Comparison of ENCODE assay signal across 1 cellular context in the genomic region with DNA sequence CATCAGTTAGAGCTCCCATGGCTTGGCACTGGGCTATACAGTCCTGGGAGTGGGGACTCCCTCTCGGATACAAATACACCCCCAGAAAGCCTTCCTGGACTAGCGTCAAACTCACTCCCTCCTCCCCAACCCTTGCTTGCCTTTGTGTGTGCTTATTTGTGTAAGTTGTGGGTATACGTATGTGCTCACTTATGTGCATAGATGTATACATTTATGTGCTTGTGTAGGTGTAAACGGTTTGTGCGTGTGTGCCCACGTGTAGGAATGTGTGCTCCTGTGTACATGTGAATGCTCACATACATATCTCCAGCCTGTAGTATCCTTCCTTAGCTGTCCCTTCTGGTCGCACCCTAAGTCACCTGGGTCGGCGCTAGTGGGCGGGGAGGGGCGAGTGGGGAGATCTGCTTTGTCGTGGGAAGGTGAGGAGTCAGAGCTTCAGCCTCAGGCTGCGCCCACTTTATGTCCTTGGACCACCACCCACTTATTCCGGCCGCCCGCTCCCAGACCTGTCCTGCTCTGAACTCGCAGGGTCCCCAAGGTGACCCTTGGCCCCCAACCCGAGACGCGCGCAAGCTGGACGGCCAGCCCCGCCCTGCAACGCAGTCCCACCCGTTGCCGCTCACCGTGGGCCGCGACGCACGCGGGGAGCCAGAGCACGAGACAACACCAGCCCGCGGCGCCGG.
A peak's percentile ranks its signal among the peaks of the same experiment; 100 is the strongest.
TF ChIP-seq lines count a peak whose summit lies in the region.

No MANE protein-coding gene starts in this region.

TF ChIP-seq in HepG2, 621 proteins besides CTCF, POLR2A, EP300 and RAD21 (continued from another document and continues in another):
- TF ChIP-seq NONO (IDR thresholded peaks at IDR 0.05): no peak
- TF ChIP-seq NONO (CRISPR knock-in tag; conservative IDR thresholded peaks at IDR 0.05): no peak; the same call in 1 of the 2 replicates
- TF ChIP-seq JUN (CRISPR knock-in tag; IDR thresholded peaks at IDR 0.05): no peak
- peak; percentile 77 for TF ChIP-seq ESRRA (CRISPR knock-in tag; IDR thresholded peaks at IDR 0.05; ENCODE audit: low read depth)
- TF ChIP-seq SATB2 (CRISPR knock-in tag; IDR thresholded peaks at IDR 0.05): no peak
- TF ChIP-seq RARG (CRISPR knock-in tag; IDR thresholded peaks at IDR 0.05; ENCODE audit: low read depth): no peak
- no peak for TF ChIP-seq SP140L (CRISPR knock-in tag; IDR thresholded peaks at IDR 0.05; ENCODE audit: borderline replicate concordance)
- TF ChIP-seq SKI (IDR thresholded peaks at IDR 0.05; ENCODE audit: partially characterized antibody): no peak
- TF ChIP-seq FOXO1 (CRISPR knock-in tag; IDR thresholded peaks at IDR 0.05): no peak
- TF ChIP-seq SAP130 (CRISPR knock-in tag; IDR thresholded peaks at IDR 0.05; ENCODE audit: low read depth): no peak
- TF ChIP-seq FIP1L1 (IDR thresholded peaks at IDR 0.05; ENCODE audit: borderline replicate concordance, insufficient read depth, low read depth, low read length): no peak
- TF ChIP-seq ZNF558 (CRISPR knock-in tag; IDR thresholded peaks at IDR 0.05; ENCODE audit: borderline replicate concordance): no peak
- no peak for TF ChIP-seq ZNF337 (CRISPR knock-in tag; IDR thresholded peaks at IDR 0.05; ENCODE audit: borderline replicate concordance, low read depth)
- TF ChIP-seq, protein P1, sequence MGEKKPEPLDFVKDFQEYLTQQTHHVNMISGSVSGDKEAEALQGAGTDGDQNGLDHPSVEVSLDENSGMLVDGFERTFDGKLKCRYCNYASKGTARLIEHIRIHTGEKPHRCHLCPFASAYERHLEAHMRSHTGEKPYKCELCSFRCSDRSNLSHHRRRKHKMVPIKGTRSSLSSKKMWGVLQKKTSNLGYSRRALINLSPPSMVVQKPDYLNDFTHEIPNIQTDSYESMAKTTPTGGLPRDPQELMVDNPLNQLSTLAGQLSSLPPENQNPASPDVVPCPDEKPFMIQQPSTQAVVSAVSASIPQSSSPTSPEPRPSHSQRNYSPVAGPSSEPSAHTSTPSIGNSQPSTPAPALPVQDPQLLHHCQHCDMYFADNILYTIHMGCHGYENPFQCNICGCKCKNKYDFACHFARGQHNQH (CRISPR knock-in tag; IDR thresholded peaks at IDR 0.05): no peak
- TF ChIP-seq, protein P2, sequence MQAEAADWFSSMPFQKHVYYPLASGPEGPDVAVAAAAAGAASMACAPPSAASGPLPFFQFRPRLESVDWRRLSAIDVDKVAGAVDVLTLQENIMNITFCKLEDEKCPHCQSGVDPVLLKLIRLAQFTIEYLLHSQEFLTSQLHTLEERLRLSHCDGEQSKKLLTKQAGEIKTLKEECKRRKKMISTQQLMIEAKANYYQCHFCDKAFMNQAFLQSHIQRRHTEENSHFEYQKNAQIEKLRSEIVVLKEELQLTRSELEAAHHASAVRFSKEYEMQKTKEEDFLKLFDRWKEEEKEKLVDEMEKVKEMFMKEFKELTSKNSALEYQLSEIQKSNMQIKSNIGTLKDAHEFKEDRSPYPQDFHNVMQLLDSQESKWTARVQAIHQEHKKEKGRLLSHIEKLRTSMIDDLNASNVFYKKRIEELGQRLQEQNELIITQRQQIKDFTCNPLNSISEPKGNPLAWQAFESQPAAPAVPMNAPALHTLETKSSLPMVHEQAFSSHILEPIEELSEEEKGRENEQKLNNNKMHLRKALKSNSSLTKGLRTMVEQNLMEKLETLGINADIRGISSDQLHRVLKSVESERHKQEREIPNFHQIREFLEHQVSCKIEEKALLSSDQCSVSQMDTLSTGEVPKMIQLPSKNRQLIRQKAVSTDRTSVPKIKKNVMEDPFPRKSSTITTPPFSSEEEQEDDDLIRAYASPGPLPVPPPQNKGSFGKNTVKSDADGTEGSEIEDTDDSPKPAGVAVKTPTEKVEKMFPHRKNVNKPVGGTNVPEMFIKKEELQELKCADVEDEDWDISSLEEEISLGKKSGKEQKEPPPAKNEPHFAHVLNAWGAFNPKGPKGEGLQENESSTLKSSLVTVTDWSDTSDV (CRISPR knock-in tag; IDR thresholded peaks at IDR 0.05): 0 out of 2 replicates have a peak, but pooled peaks have one; percentile 2
- TF ChIP-seq ZNF383 (CRISPR knock-in tag; IDR thresholded peaks at IDR 0.05; ENCODE audit: borderline replicate concordance): no peak
- no peak for TF ChIP-seq NFYC (CRISPR knock-in tag; IDR thresholded peaks at IDR 0.05)
- TF ChIP-seq CREM (IDR thresholded peaks at IDR 0.05): no peak
- TF ChIP-seq CREM (CRISPR knock-in tag; IDR thresholded peaks at IDR 0.05): no peak
- 0 out of 2 replicates have a peak, but pooled peaks have one; percentile 53 for TF ChIP-seq PAWR (CRISPR knock-in tag; IDR thresholded peaks at IDR 0.05; ENCODE audit: borderline replicate concordance)
- TF ChIP-seq, protein P3, sequence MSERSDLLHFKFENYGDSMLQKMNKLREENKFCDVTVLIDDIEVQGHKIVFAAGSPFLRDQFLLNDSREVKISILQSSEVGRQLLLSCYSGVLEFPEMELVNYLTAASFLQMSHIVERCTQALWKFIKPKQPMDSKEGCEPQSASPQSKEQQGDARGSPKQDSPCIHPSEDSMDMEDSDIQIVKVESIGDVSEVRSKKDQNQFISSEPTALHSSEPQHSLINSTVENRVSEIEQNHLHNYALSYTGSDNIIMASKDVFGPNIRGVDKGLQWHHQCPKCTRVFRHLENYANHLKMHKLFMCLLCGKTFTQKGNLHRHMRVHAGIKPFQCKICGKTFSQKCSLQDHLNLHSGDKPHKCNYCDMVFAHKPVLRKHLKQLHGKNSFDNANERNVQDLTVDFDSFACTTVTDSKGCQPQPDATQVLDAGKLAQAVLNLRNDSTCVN (CRISPR knock-in tag; IDR thresholded peaks at IDR 0.05; ENCODE audit: borderline replicate concordance): no peak
- TF ChIP-seq ZC3H13 (CRISPR knock-in tag; IDR thresholded peaks at IDR 0.05): no peak
- TF ChIP-seq ZNF598 (CRISPR knock-in tag; IDR thresholded peaks at IDR 0.05; ENCODE audit: borderline replicate concordance): no peak
- no peak for TF ChIP-seq HNRNPLL (IDR thresholded peaks at IDR 0.05; ENCODE audit: low read depth, low read length, poor library complexity, severe bottlenecking)
- no peak for TF ChIP-seq ARNT2 (CRISPR knock-in tag; IDR thresholded peaks at IDR 0.05; ENCODE audit: low read depth)
- TF ChIP-seq ZBTB1 (CRISPR knock-in tag; IDR thresholded peaks at IDR 0.05; ENCODE audit: borderline replicate concordance): no peak
- TF ChIP-seq ZFP82 (CRISPR knock-in tag; IDR thresholded peaks at IDR 0.05; ENCODE audit: borderline replicate concordance): no peak
- TF ChIP-seq GPN1 (CRISPR knock-in tag; IDR thresholded peaks at IDR 0.05; ENCODE audit: borderline replicate concordance): no peak; the same call in 1 of the 2 replicates
- no peak for TF ChIP-seq SYNCRIP (IDR thresholded peaks at IDR 0.05; ENCODE audit: insufficient read depth, low read depth, low read length)
- TF ChIP-seq, protein P4, sequence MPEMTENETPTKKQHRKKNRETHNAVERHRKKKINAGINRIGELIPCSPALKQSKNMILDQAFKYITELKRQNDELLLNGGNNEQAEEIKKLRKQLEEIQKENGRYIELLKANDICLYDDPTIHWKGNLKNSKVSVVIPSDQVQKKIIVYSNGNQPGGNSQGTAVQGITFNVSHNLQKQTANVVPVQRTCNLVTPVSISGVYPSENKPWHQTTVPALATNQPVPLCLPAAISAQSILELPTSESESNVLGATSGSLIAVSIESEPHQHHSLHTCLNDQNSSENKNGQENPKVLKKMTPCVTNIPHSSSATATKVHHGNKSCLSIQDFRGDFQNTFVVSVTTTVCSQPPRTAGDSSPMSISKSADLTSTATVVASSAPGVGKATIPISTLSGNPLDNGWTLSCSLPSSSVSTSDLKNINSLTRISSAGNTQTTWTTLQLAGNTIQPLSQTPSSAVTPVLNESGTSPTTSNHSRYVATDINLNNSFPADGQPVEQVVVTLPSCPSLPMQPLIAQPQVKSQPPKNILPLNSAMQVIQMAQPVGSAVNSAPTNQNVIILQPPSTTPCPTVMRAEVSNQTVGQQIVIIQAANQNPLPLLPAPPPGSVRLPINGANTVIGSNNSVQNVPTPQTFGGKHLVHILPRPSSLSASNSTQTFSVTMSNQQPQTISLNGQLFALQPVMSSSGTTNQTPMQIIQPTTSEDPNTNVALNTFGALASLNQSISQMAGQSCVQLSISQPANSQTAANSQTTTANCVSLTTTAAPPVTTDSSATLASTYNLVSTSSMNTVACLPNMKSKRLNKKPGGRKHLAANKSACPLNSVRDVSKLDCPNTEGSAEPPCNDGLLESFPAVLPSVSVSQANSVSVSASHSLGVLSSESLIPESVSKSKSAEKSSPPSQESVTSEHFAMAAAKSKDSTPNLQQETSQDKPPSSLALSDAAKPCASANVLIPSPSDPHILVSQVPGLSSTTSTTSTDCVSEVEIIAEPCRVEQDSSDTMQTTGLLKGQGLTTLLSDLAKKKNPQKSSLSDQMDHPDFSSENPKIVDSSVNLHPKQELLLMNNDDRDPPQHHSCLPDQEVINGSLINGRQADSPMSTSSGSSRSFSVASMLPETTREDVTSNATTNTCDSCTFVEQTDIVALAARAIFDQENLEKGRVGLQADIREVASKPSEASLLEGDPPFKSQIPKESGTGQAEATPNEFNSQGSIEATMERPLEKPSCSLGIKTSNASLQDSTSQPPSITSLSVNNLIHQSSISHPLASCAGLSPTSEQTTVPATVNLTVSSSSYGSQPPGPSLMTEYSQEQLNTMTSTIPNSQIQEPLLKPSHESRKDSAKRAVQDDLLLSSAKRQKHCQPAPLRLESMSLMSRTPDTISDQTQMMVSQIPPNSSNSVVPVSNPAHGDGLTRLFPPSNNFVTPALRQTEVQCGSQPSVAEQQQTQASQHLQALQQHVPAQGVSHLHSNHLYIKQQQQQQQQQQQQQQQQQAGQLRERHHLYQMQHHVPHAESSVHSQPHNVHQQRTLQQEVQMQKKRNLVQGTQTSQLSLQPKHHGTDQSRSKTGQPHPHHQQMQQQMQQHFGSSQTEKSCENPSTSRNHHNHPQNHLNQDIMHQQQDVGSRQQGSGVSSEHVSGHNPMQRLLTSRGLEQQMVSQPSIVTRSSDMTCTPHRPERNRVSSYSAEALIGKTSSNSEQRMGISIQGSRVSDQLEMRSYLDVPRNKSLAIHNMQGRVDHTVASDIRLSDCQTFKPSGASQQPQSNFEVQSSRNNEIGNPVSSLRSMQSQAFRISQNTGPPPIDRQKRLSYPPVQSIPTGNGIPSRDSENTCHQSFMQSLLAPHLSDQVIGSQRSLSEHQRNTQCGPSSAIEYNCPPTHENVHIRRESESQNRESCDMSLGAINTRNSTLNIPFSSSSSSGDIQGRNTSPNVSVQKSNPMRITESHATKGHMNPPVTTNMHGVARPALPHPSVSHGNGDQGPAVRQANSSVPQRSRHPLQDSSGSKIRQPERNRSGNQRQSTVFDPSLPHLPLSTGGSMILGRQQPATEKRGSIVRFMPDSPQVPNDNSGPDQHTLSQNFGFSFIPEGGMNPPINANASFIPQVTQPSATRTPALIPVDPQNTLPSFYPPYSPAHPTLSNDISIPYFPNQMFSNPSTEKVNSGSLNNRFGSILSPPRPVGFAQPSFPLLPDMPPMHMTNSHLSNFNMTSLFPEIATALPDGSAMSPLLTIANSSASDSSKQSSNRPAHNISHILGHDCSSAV (CRISPR knock-in tag; IDR thresholded peaks at IDR 0.05; ENCODE audit: borderline replicate concordance): no peak
- TF ChIP-seq ZNF720 (CRISPR knock-in tag; IDR thresholded peaks at IDR 0.05): no peak
- TF ChIP-seq SRSF4 (IDR thresholded peaks at IDR 0.05; ENCODE audit: low read depth, low read length, poor library complexity, severe bottlenecking): no peak
- TF ChIP-seq POLR2G (IDR thresholded peaks at IDR 0.05; ENCODE audit: low read depth, low read length): 0 out of 2 replicates have a peak, but pooled peaks have one; percentile 57
- TF ChIP-seq EZH2 (conservative IDR thresholded peaks at IDR 0.05; ENCODE audit: low read depth, low read length): no peak
- TF ChIP-seq TARDBP (CRISPR knock-in tag; IDR thresholded peaks at IDR 0.05): peak; percentile 5; the same call in 1 of the 2 replicates
- no peak for TF ChIP-seq RORA (CRISPR knock-in tag; IDR thresholded peaks at IDR 0.05)
- TF ChIP-seq ZNF549 (CRISPR knock-in tag; IDR thresholded peaks at IDR 0.05): no peak
- TF ChIP-seq JDP2 (CRISPR knock-in tag; IDR thresholded peaks at IDR 0.05; ENCODE audit: borderline replicate concordance): no peak; the same call in 1 of the 2 replicates
- no peak for TF ChIP-seq ZNF569 (CRISPR knock-in tag; IDR thresholded peaks at IDR 0.05; ENCODE audit: borderline replicate concordance)
- TF ChIP-seq ZNF205 (CRISPR knock-in tag; IDR thresholded peaks at IDR 0.05): no peak
- TF ChIP-seq ZC3H4 (CRISPR knock-in tag; IDR thresholded peaks at IDR 0.05; ENCODE audit: borderline replicate concordance): no peak
- TF ChIP-seq, protein P5, sequence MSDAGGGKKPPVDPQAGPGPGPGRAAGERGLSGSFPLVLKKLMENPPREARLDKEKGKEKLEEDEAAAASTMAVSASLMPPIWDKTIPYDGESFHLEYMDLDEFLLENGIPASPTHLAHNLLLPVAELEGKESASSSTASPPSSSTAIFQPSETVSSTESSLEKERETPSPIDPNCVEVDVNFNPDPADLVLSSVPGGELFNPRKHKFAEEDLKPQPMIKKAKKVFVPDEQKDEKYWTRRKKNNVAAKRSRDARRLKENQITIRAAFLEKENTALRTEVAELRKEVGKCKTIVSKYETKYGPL (CRISPR knock-in tag; IDR thresholded peaks at IDR 0.05): no peak
- TF ChIP-seq ZNF431 (CRISPR knock-in tag; IDR thresholded peaks at IDR 0.05; ENCODE audit: borderline replicate concordance, low read depth): no peak
- no peak for TF ChIP-seq ZNF333 (CRISPR knock-in tag; IDR thresholded peaks at IDR 0.05; ENCODE audit: borderline replicate concordance)
- TF ChIP-seq ZZZ3 (CRISPR knock-in tag; IDR thresholded peaks at IDR 0.05; ENCODE audit: borderline replicate concordance): no peak
- TF ChIP-seq, protein P6, sequence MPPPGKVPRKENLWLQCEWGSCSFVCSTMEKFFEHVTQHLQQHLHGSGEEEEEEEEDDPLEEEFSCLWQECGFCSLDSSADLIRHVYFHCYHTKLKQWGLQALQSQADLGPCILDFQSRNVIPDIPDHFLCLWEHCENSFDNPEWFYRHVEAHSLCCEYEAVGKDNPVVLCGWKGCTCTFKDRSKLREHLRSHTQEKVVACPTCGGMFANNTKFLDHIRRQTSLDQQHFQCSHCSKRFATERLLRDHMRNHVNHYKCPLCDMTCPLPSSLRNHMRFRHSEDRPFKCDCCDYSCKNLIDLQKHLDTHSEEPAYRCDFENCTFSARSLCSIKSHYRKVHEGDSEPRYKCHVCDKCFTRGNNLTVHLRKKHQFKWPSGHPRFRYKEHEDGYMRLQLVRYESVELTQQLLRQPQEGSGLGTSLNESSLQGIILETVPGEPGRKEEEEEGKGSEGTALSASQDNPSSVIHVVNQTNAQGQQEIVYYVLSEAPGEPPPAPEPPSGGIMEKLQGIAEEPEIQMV (CRISPR knock-in tag; IDR thresholded peaks at IDR 0.05; ENCODE audit: low read depth): peak; percentile 44; the same call in 1 of the 2 replicates
- no peak for TF ChIP-seq GTF2F1 (IDR thresholded peaks at IDR 0.05; ENCODE audit: low read length)
- TF ChIP-seq ZNF678 (CRISPR knock-in tag; IDR thresholded peaks at IDR 0.05): no peak
- TF ChIP-seq MTF2 (CRISPR knock-in tag; IDR thresholded peaks at IDR 0.05; ENCODE audit: borderline replicate concordance): no peak
- no peak for TF ChIP-seq ZFP37 (CRISPR knock-in tag; IDR thresholded peaks at IDR 0.05; ENCODE audit: borderline replicate concordance)
- TF ChIP-seq, protein P7, sequence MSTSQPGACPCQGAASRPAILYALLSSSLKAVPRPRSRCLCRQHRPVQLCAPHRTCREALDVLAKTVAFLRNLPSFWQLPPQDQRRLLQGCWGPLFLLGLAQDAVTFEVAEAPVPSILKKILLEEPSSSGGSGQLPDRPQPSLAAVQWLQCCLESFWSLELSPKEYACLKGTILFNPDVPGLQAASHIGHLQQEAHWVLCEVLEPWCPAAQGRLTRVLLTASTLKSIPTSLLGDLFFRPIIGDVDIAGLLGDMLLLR (CRISPR knock-in tag; IDR thresholded peaks at IDR 0.05): peak; percentile 79; the same call in 1 of the 2 replicates
- no peak for TF ChIP-seq NCOA2 (CRISPR knock-in tag; IDR thresholded peaks at IDR 0.05)
- TF ChIP-seq ZNF296 (CRISPR knock-in tag; conservative IDR thresholded peaks at IDR 0.05): no peak
- no peak for TF ChIP-seq ZNF557 (CRISPR knock-in tag; IDR thresholded peaks at IDR 0.05)
- no peak for TF ChIP-seq TEAD2 (CRISPR knock-in tag; IDR thresholded peaks at IDR 0.05)
